Comparison of ENCODE assay signal across 17 cellular contexts in the genomic region with DNA sequence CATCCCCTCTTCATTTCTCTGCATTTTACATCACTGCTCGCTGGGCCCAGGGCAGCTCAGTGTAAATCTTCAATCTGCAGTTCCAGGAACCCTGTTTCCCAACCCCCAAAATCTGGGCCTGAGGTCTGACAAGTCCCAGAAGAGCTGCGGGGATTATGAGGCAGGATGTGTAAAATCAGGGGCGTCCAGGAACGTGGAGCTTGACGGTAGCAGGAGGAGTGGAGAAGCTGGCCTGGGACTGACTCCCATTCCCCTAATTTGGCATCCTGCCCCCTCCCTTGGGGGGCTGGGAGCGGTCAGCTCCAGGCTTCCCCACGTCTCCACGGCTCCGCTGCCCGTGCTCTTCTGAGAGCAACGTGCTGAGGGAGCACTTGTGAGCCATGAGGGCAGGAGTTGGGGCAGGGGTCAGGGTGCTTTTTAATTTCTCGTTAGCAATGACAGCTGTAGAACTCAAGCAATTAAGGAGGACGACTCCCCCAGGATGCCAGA. TPM values are rescaled to one million over a fixed set of nuclear protein-coding genes. Genes with fewer than 3 reads are reported as not detected.
DNase-seq lines count a peak whose midpoint lies in the region; ATAC-seq and TF ChIP-seq lines count a peak whose summit lies in the region.
"Had no signal": no experiment of that assay in that cellular context is flagged by ENCODE, and none has a peak within 500 bp of the region (broad histone marks: within the 10 kb centered on the region; RNA-seq: fewer than 3 reads in every experiment).

No MANE protein-coding gene starts in this region.

- H3K4me1 Mint-ChIP-seq in mesothelial cell of epicardium: peaks cover 30% of the 10 kb centered on the region
- H3K4me1 Mint-ChIP-seq: activated CD4-positive, alpha-beta T cell treated with anti-CD3 and anti-CD28 coated beads, Interleukin-2, amount 10 ng/mL, durations not matched to agents 7 days and 5 days; activated naive CD4-positive, alpha-beta T cell treated with anti-CD3 and anti-CD28 coated beads, Interleukin-2, amount 50 U/mL, for 24 hours had no signal

- H3K4me3 Mint-ChIP-seq in mesothelial cell of epicardium: no peak overlapping the region
- H3K4me3 Mint-ChIP-seq: activated CD4-positive, alpha-beta T cell treated with anti-CD3 and anti-CD28 coated beads, Interleukin-2, amount 10 ng/mL, durations not matched to agents 7 days and 5 days; activated naive CD4-positive, alpha-beta T cell treated with anti-CD3 and anti-CD28 coated beads, Interleukin-2, amount 50 U/mL, for 24 hours had no signal

- no peak overlapping the region for H3K4me2 ChIP-seq in SK-N-SH
- H3K4me2 ChIP-seq: BLaER1 had no signal

- H3K9me3 Mint-ChIP-seq in mesothelial cell of epicardium: no peaks in the 10 kb centered on the region
- H3K9me3 Mint-ChIP-seq: activated CD4-positive, alpha-beta T cell treated with anti-CD3 and anti-CD28 coated beads, Interleukin-2, amount 10 ng/mL, durations not matched to agents 7 days and 5 days; activated naive CD4-positive, alpha-beta T cell treated with anti-CD3 and anti-CD28 coated beads, Interleukin-2, amount 50 U/mL, for 24 hours had no signal

- POLR2A ChIA-PET in SK-N-SH (lab: Yijun Ruan, JAX): no interaction called here

- TF ChIP-seq CTCF in SK-N-SH (IDR thresholded peaks at IDR 0.05) (no peak), fibroblast of mammary gland (conservative IDR thresholded peaks at IDR 0.05; ENCODE audit: control insufficient read depth, insufficient read depth, low read depth, low read length) (no peak), mesothelial cell of epicardium (IDR thresholded peaks at IDR 0.05; ENCODE audit: unreplicated experiment) (no peak), spleen (IDR thresholded peaks at IDR 0.05 in 8 of 11, conservative IDR thresholded peaks at IDR 0.05 in 3 of 11) (no peak)

- intact Hi-C loops in spleen (cut with DNase I; ENCODE audit: low total_unique reads): no loop called here

- 68% methylated on average over 12 of the region's 13 CpGs for WGBS in SK-N-SH (ENCODE audit: low lambda C conversion rate)
- 46 to 72% (median 68%) methylated on average over 13 of the region's 13 CpGs for WGBS in spleen, 5 donors

- H3K9ac ChIP-seq in SK-N-SH: no peak overlapping the region
- H3K9ac ChIP-seq: BLaER1 had no signal

- H3K36me3 ChIP-seq in SK-N-SH (replicated peaks in 1 of 2; ENCODE audit: control insufficient read depth in 1 of 2, insufficient read depth in 2 of 2, low read length in 1 of 2) (no peaks in the 10 kb centered on the region), spleen (no peaks in the 10 kb centered on the region)
- H3K36me3 ChIP-seq: BLaER1, ovary had no signal

- H3K4me1 ChIP-seq in SK-N-SH (ENCODE audit: control insufficient read depth in 1 of 2, insufficient read depth in 2 of 2, low read depth in 1 of 2, low read length in 1 of 2): no peaks in the 10 kb centered on the region; a peak in 1 of 4 replicates
- peaks cover 0 to 4% (median 0%) of the 10 kb centered on the region in 6 donors for H3K4me1 ChIP-seq in spleen
- H3K4me1 ChIP-seq: body of pancreas had no signal

- ATAC-seq in SK-N-SH treated with all-trans-retinoic acid at 6 μM for 48 hours: no peak
- ATAC-seq: body of pancreas, left lobe of liver had no signal

- no peaks in the 10 kb centered on the region for H3K9me2 ChIP-seq in SK-N-SH

- no peak overlapping the region for H2AFZ ChIP-seq in SK-N-SH (ENCODE audit: low read depth)

- H3K79me2 ChIP-seq in SK-N-SH (ENCODE audit: insufficient read depth): no peaks in the 10 kb centered on the region

- H3K27me3 ChIP-seq in SK-N-SH (ENCODE audit: insufficient read depth): 0 out of 2 replicates have a peak, but pooled peaks cover 4% of the 10 kb centered on the region
- H3K27me3 ChIP-seq in spleen (replicated peaks in 1 of 7): peaks cover 0 to 5% (median 0%) of the 10 kb centered on the region in 7 donors
- H3K27me3 ChIP-seq: BLaER1, body of pancreas, ovary had no signal

- H3K9me3 ChIP-seq in SK-N-SH (no peaks in the 10 kb centered on the region), spleen (no peaks in the 10 kb centered on the region)
- H3K9me3 ChIP-seq: BLaER1, body of pancreas, ovary had no signal

- peaks cover 9% of the 10 kb centered on the region for H3K27me3 Mint-ChIP-seq in mesothelial cell of epicardium (ENCODE audit: low read depth)

- H3K27ac Mint-ChIP-seq in mesothelial cell of epicardium: peak overlapping the region; percentile 93
- H3K27ac Mint-ChIP-seq: activated CD4-positive, alpha-beta T cell treated with anti-CD3 and anti-CD28 coated beads, Interleukin-2, amount 10 ng/mL, durations not matched to agents 7 days and 5 days; activated naive CD4-positive, alpha-beta T cell treated with anti-CD3 and anti-CD28 coated beads, Interleukin-2, amount 50 U/mL, for 24 hours had no signal

- H3K4me3 ChIP-seq in SK-N-SH (ENCODE audit: low read depth in 2 of 2, low read length in 1 of 2) (no peak overlapping the region), fibroblast of mammary gland (ENCODE audit: control insufficient read depth, low read depth, low read length) (no peak overlapping the region), spleen (no peak overlapping the region)
- H3K4me3 ChIP-seq: BLaER1, body of pancreas, ovary had no signal

- no peaks in the 10 kb centered on the region for H3F3A ChIP-seq in SK-N-SH (replicated peaks; ENCODE audit: insufficient read depth)

- H3K36me3 Mint-ChIP-seq in mesothelial cell of epicardium: no peaks in the 10 kb centered on the region
- H3K36me3 Mint-ChIP-seq: activated naive CD4-positive, alpha-beta T cell treated with anti-CD3 and anti-CD28 coated beads, Interleukin-2, amount 50 U/mL, for 24 hours had no signal

- TF ChIP-seq RAD21 in SK-N-SH (IDR thresholded peaks at IDR 0.05; ENCODE audit: low read length): no peak

- no peaks in the 10 kb centered on the region for H4K20me1 ChIP-seq in SK-N-SH (ENCODE audit: insufficient read depth)
- H4K20me1 ChIP-seq: BLaER1 had no signal

- no peak overlapping the region for H3K27ac ChIP-seq in SK-N-SH (ENCODE audit: low read depth in 2 of 2, low read length in 1 of 2)
- peak overlapping the region in 7 of 8 donors; percentile 5 to 70 (median 61) for H3K27ac ChIP-seq in spleen
- H3K27ac ChIP-seq: 22Rv1, BLaER1, body of pancreas, ovary had no signal

- no peak for TF ChIP-seq EP300 in SK-N-SH (IDR thresholded peaks at IDR 0.05; ENCODE audit: borderline replicate concordance in 1 of 2, low read depth in 1 of 2, low read length in 1 of 2)

- CTCF ChIA-PET in SK-N-SH (lab: Yijun Ruan, JAX): interaction anchor here (0.6 to 7.3 kb wide), 4 partner anchors 22 to 79 kb away, joined by 3 to 45 read pairs (median 16); partner anchors contain the start of gene VEGFA

- TF ChIP-seq POLR2A in spleen (IDR thresholded peaks at IDR 0.05): no peak

- DNase-seq in SK-N-SH (peak; percentile 17), fibroblast of mammary gland (ENCODE audit: low read depth) (peak; percentile 32), mesothelial cell of epicardium (ENCODE audit: low spot score in 2 of 2, unreplicated experiment in 2 of 2) (peak in 1 of 2 experiments; percentile 37), spleen (peak; percentile 69), NCI-H1436 (lab: John Stamatoyannopoulos, UW) (no peak), cerebellar cortex (ENCODE audit: low spot score) (no peak)
- no peak for DNase-seq in stimulated activated naive CD4-positive, alpha-beta T cell (lab: John Stamatoyannopoulos, UW)
- DNase-seq: activated CD4-positive, alpha-beta T cell treated with anti-CD3 and anti-CD28 coated beads, Interleukin-2, amount 10 ng/mL, durations not matched to agents 7 days and 5 days; body of pancreas; Kasumi-1; NCI-H1417 treated with DMSO at 0.1 percent for 48 hours had no signal

TF ChIP-seq in SK-N-SH, 30 proteins besides CTCF, POLR2A, EP300 and RAD21 (continues in another document):
- TF ChIP-seq ELF1 (IDR thresholded peaks at IDR 0.05) (no peak), FOXJ3 (CRISPR knock-in tag; IDR thresholded peaks at IDR 0.05) (no peak), EZH2phosphoT487 (IDR thresholded peaks at IDR 0.05; ENCODE audit: borderline replicate concordance, low read depth) (no peak), PBX3 (IDR thresholded peaks at IDR 0.05) (no peak), NFIC (IDR thresholded peaks at IDR 0.05; ENCODE audit: borderline replicate concordance) (no peak)

TF ChIP-seq in SK-N-SH treated with all-trans-retinoic acid at 6 μM for 48 hours, 23 proteins besides CTCF, POLR2A, EP300 and RAD21:
- TF ChIP-seq PATZ1 (CRISPR knock-in tag; IDR thresholded peaks at IDR 0.05; ENCODE audit: borderline replicate concordance) (no peak), ARNTL (CRISPR knock-in tag; IDR thresholded peaks at IDR 0.05; ENCODE audit: borderline replicate concordance, low read depth) (no peak), SNAI2 (CRISPR knock-in tag; IDR thresholded peaks at IDR 0.05) (no peak)

RNA-seq across cellular contexts. Expression of gene VEGFA, which starts 23.4 kb away (rescaled TPM):
- 81.0 and 130 TPM in 2 replicates for polyA plus RNA-seq in SK-N-SH (2012; rRNA removed)
- polyA plus RNA-seq in SK-N-SH (2012; cell fraction: cytosol; rRNA removed): 42.6 and 66.6 TPM in 2 replicates
- polyA plus RNA-seq in SK-N-SH (2012; cell fraction: nucleus; rRNA removed): 412 and 501 TPM in 2 replicates
- total RNA-seq in mesothelial cell of epicardium: 181 to 186 TPM (median 185 TPM) in 3 replicates
- total RNA-seq in spleen: 100 to 1,000 TPM; 112 to 486 (median 203) TPM
- polyA plus RNA-seq in spleen: 10 to 100 TPM; 31.0 to 56.6 (median 36.0) TPM

RNA-seq across cellular contexts. Expression of gene MRPS18A, which starts 59.1 kb away (rescaled TPM):
- 56.9 and 57.0 TPM in 2 replicates for polyA plus RNA-seq in SK-N-SH (2012; rRNA removed)
- 31.9 and 44.3 TPM in 2 replicates for polyA plus RNA-seq in SK-N-SH (2012; cell fraction: cytosol; rRNA removed)
- 33.1 and 37.4 TPM in 2 replicates for polyA plus RNA-seq in SK-N-SH (2012; cell fraction: nucleus; rRNA removed)
- 41.4 to 46.6 TPM (median 46.0 TPM) in 3 replicates for total RNA-seq in mesothelial cell of epicardium
- 10 to 100 TPM; 29.8 to 37.6 (median 30.9) TPM for total RNA-seq in spleen
- 10 to 100 TPM; 28.0 to 48.6 (median 34.3) TPM for polyA plus RNA-seq in spleen

Comparison
In these comparisons a context has a peak if more than half of its experiments do, and no peak if none do; other contexts are left out.
1. DNase-seq: peak in SK-N-SH (single experiment), fibroblast of mammary gland (single experiment) and spleen (single experiment); none in NCI-H1436 (single experiment), stimulated activated naive CD4-positive, alpha-beta T cell (0 of 6) and cerebellar cortex (single experiment).
2. H3K27ac ChIP-seq: peak in spleen (7 of 8); none in SK-N-SH (0 of 2).